8 cellular contexts compared by ENCODE assay signal in genomic region chr22:22357024-22357868, GRCh38.
DNase-seq lines count a peak whose midpoint lies in the region; ATAC-seq and TF ChIP-seq lines count a peak whose summit lies in the region.

No MANE protein-coding gene starts in this region.

- H3K4me1 ChIP-seq in colonic mucosa = no peaks in the 10 kb centered on the region

- DNase-seq in NCI-H446 (lab: John Stamatoyannopoulos, UW) = peak; percentile 6 to 66
- peak; percentile 71 to 81 for DNase-seq in activated CD4-positive, alpha-beta T cell treated with anti-CD3 and anti-CD28 coated beads for 24 hours (ENCODE audit: low read depth in 2 of 2)
- peak; percentile 86 for DNase-seq in colonic mucosa
- DNase-seq in lower leg skin (ENCODE audit: low spot score in 2 of 2) = peak; percentile 35 to 91
- peak; percentile 25 for DNase-seq in stimulated activated CD8-positive, alpha-beta memory T cell treated with anti-CD3 and anti-CD28 coated beads, Interleukin-12 subunit alpha, Interleukin-12 subunit beta, amount 100 ng/mL, for 4 hours (ENCODE audit: low read depth)

- peak; percentile 76 for ATAC-seq in GM18498 (IDR thresholded peaks at IDR 0.05; ENCODE audit: unreplicated experiment)
- ATAC-seq in HG03342 (IDR thresholded peaks at IDR 0.05; ENCODE audit: unreplicated experiment) = peak; percentile 87

- 17 to 19% methylated on average over 13 to 14 of the region's 14 CpGs for WGBS in lower leg skin, 2 donors

- no peaks in the 10 kb centered on the region for H3K27me3 ChIP-seq in colonic mucosa

- no peaks in the 10 kb centered on the region for H3K9me3 ChIP-seq in colonic mucosa

- H3K27ac ChIP-seq in 22Rv1 = no peak overlapping the region
- H3K27ac ChIP-seq in colonic mucosa = no peak overlapping the region

- TF ChIP-seq POLR2A in lower leg skin (IDR thresholded peaks at IDR 0.05) = no peak

- intact Hi-C loops in colonic mucosa (cut with DNase I) = no loop called here
- intact Hi-C loops in lower leg skin (cut with DNase I; ENCODE audit: low total_unique reads) = no loop called here

- H3K36me3 ChIP-seq in colonic mucosa = no peaks in the 10 kb centered on the region

- H3K4me3 ChIP-seq in colonic mucosa (no peak overlapping the region), lower leg skin (ENCODE audit: low read depth, poor library complexity, severe bottlenecking) (no peak overlapping the region)

- peak; percentile 84 for TF ChIP-seq CTCF in 22Rv1 (IDR thresholded peaks at IDR 0.05)
- TF ChIP-seq CTCF in colonic mucosa (IDR thresholded peaks at IDR 0.05) = peak; percentile 43
- no peak for TF ChIP-seq CTCF in lower leg skin (IDR thresholded peaks at IDR 0.05)

- no peak overlapping the region for H3K9ac ChIP-seq in colonic mucosa (ENCODE audit: low read depth in 2 of 2, low read length in 2 of 2)

Comparison
In these comparisons a context has a peak if more than half of its experiments do, and no peak if none do; other contexts are left out.
1. CTCF ChIP-seq: peak in 22Rv1 (single experiment) and colonic mucosa (single experiment); none in lower leg skin (0 of 3).
2. DNase-seq: peak in every context shown above with its lines; median percentile 86 in colonic mucosa; 76 in activated CD4-positive, alpha-beta T cell treated with anti-CD3 and anti-CD28 coated beads for 24 hours; 63 in lower leg skin; 36 in NCI-H446; 25 in stimulated activated CD8-positive, alpha-beta memory T cell treated with anti-CD3 and anti-CD28 coated beads, Interleukin-12 subunit alpha, Interleukin-12 subunit beta, amount 100 ng/mL, for 4 hours.